8 cellular contexts compared by ENCODE assay signal in the genomic region with DNA sequence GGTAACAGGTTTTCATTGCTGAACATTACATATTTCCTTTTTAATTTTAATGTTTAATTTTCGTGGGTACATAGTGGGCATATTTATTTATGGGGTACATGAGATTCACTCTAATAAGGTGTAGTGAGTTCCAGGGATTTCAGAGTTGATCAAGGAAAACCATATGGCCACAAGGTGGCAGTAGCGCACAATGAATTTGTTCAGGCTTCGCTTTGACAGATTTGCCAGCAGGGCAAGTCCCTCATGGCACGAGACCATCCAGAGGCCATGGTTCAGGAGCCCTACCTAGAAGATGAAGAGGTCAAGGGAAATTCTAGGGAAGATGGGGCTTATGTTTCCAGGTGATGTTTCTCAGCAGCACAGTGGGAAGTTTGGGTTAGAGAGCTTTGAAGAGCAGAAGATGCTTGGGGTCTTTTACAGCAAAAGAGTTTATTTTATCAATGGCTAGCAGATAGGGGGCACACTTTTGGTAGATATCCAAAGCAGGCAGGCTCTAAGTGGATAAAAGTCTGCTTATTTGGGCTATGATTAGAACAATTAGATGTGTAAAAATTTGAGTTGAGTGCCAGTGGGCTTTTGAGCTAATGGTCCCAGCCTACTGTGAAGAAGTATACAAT.
A peak's percentile ranks its signal among the peaks of the same experiment; 100 is the strongest.
DNase-seq lines count a peak whose midpoint lies in the region; ATAC-seq and TF ChIP-seq lines count a peak whose summit lies in the region.

No MANE protein-coding gene starts in this region.

- H3K4me3 ChIP-seq in BJ (ENCODE audit: low read depth, low read length) (no peak overlapping the region), MG63 (no peak overlapping the region), epithelial cell of esophagus (ENCODE audit: low read length) (no peak overlapping the region)

- peak; percentile 37 for TF ChIP-seq CTCF in BJ (IDR thresholded peaks at IDR 0.05; ENCODE audit: insufficient read depth, low read depth, low read length)
- TF ChIP-seq CTCF in epithelial cell of esophagus (IDR thresholded peaks at IDR 0.05; ENCODE audit: insufficient read depth, low read depth, low read length, missing control alignments) = peak; percentile 55

- peaks cover 3% of the 10 kb centered on the region; the same call in 1 of the 2 replicates for H3K9me3 ChIP-seq in MG63

- ATAC-seq in GM18519 (IDR thresholded peaks at IDR 0.05; ENCODE audit: low FRiP score, unreplicated experiment) (peak; percentile 79), GM19397 (IDR thresholded peaks at IDR 0.05; ENCODE audit: unreplicated experiment) (no peak), GM21717 (IDR thresholded peaks at IDR 0.05; ENCODE audit: unreplicated experiment) (no peak)

- no peaks in the 10 kb centered on the region for H3K36me3 ChIP-seq in BJ (ENCODE audit: control insufficient read depth, insufficient read depth, low read length)
- H3K36me3 ChIP-seq in MG63 = no peaks in the 10 kb centered on the region

- DNase-seq in BJ (ENCODE audit: low read depth) (no peak), MG63 (peak; percentile 38), SW480 (ENCODE audit: low spot score) (peak; percentile 20), epithelial cell of esophagus (ENCODE audit: low read depth) (peak; percentile 65), renal cortical epithelial cell (ENCODE audit: low read depth) (peak; percentile 15)

- H3K27me3 ChIP-seq in BJ (ENCODE audit: control insufficient read depth, insufficient read depth, low read length) (no peaks in the 10 kb centered on the region), MG63 (no peaks in the 10 kb centered on the region)

- CTCF ChIA-PET in BJ (lab: Yijun Ruan, JAX) = interaction anchor here (0.5 kb wide), 1 partner anchor 14 kb away, joined by 3 read pairs; no protein-coding TSS in a partner anchor

- POLR2A ChIA-PET in BJ (lab: Charles Lee) = no interaction called here
